30 cellular contexts compared by ENCODE assay signal in genomic region chr12:95185096-95185495, GRCh38.
"Had no signal": no experiment of that assay in that cellular context is flagged by ENCODE, and none has a peak within 500 bp of the region (broad histone marks: within the 10 kb centered on the region; RNA-seq: fewer than 3 reads in every experiment).

No MANE protein-coding gene starts in this region.

- H3K27ac ChIP-seq: colonic mucosa, dorsolateral prefrontal cortex, gastroesophageal sphincter, left lung, lower lobe of right lung, right atrium auricular region, suprapubic skin, tibial artery, upper lobe of right lung had no signal

- H3K9me3 ChIP-seq: colonic mucosa, gastroesophageal sphincter, heart left ventricle, left lung, lower lobe of right lung, mucosa of descending colon, right atrium auricular region, suprapubic skin, tibial artery, upper lobe of right lung had no signal

- DNase-seq: activated CD4-positive, alpha-beta T cell treated with anti-CD3 and anti-CD28 coated beads for 36 hours; activated CD4-positive, CD25-positive, alpha-beta regulatory T cell; activated CD8-positive, alpha-beta memory T cell treated with anti-CD3 and anti-CD28 coated beads, Interleukin-2, amount 10 ng/mL, durations not matched to agents 7 days and 5 days; activated CD8-positive, alpha-beta T cell treated with anti-CD3 and anti-CD28 coated beads, Interleukin-2, amount 10 ng/mL, durations not matched to agents 7 days and 5 days; activated naive CD4-positive, alpha-beta T cell; activated T-cell treated with anti-CD3 and anti-CD28 coated beads, Interleukin-2, amount 50 U/mL, for 48 hours; anterior cingulate cortex; colonic mucosa; dorsolateral prefrontal cortex; effector memory CD4-positive, alpha-beta T cell; erythroblast; heart left ventricle; hypothalamus; left lung; lower lobe of right lung; mesendoderm; mucosa of descending colon; stimulated activated CD4-positive, alpha-beta T cell treated with anti-CD3 and anti-CD28 coated beads, Interleukin-1b, Interleukin-23, amount 100 ng/mL, for 48 hours; stimulated activated CD4-positive, alpha-beta T cell treated with anti-CD3 and anti-CD28 coated beads, Interleukin-4, amount 100 ng/mL, for 4 hours; stimulated activated CD8-positive, alpha-beta memory T cell treated with anti-CD3 and anti-CD28 coated beads, Interleukin-4, amount 100 ng/mL, for 48 hours; tibial artery; upper lobe of right lung had no signal

- H3K4me2 ChIP-seq: smooth muscle cell had no signal

- H3K36me3 ChIP-seq: colonic mucosa, heart left ventricle, left lung, lower lobe of right lung, right atrium auricular region, suprapubic skin, tibial artery, upper lobe of right lung had no signal

- H3K36me3 Mint-ChIP-seq: activated CD8-positive, alpha-beta memory T cell treated with anti-CD3 and anti-CD28 coated beads, Interleukin-2, amount 10 ng/mL, durations not matched to agents 7 days and 5 days; activated naive CD4-positive, alpha-beta T cell treated with anti-CD3 and anti-CD28 coated beads, Interleukin-2, amount 50 U/mL, for 72 hours; natural killer cell treated with Interleukin-12 subunit alpha and Interleukin-12 subunit beta and Interleukin-15 and Interleukin-18, amount 100 ng/mL, for 72 hours; stimulated activated memory B cell treated with anti-CD40 and anti-IgM and Interleukin-4, amounts not matched to agents 10 μg/mL and 1 μg/mL and 100 μg/mL, for 72 hours had no signal

- H3K4me3 ChIP-seq: colonic mucosa, dorsolateral prefrontal cortex, gastroesophageal sphincter, heart left ventricle, left lung, lower lobe of right lung, mucosa of descending colon, right atrium auricular region, smooth muscle cell, suprapubic skin, tibial artery, upper lobe of right lung had no signal

- H3K4me1 ChIP-seq: colonic mucosa, gastroesophageal sphincter, left lung, lower lobe of right lung, right atrium auricular region, suprapubic skin, tibial artery, upper lobe of right lung had no signal

- H3K27me3 ChIP-seq: colonic mucosa, dorsolateral prefrontal cortex, gastroesophageal sphincter, heart left ventricle, left lung, right atrium auricular region, suprapubic skin, tibial artery, upper lobe of right lung had no signal

- H3K9me3 Mint-ChIP-seq: activated naive CD4-positive, alpha-beta T cell treated with anti-CD3 and anti-CD28 coated beads, Interleukin-2, amount 50 U/mL, for 72 hours; natural killer cell treated with Interleukin-12 subunit alpha and Interleukin-12 subunit beta and Interleukin-15 and Interleukin-18, amount 100 ng/mL, for 72 hours; stimulated activated memory B cell treated with anti-CD40 and anti-IgM and Interleukin-4, amounts not matched to agents 10 μg/mL and 1 μg/mL and 100 μg/mL, for 72 hours; T-helper 2 cell treated with Interferon-gamma antibody and Interleukin-4, amounts not matched to agents 5 μg/mL and 100 μg/mL, for 36 hours had no signal

- H3K4me1 Mint-ChIP-seq: activated CD8-positive, alpha-beta memory T cell treated with anti-CD3 and anti-CD28 coated beads, Interleukin-2, amount 10 ng/mL, durations not matched to agents 7 days and 5 days had no signal

- H3K4me3 Mint-ChIP-seq: activated CD4-positive, alpha-beta T cell treated with anti-CD3 and anti-CD28 coated beads for 36 hours; activated CD8-positive, alpha-beta memory T cell treated with anti-CD3 and anti-CD28 coated beads, Interleukin-2, amount 10 ng/mL, durations not matched to agents 7 days and 5 days; activated CD8-positive, alpha-beta T cell treated with anti-CD3 and anti-CD28 coated beads, Interleukin-2, amount 10 ng/mL, durations not matched to agents 7 days and 5 days; natural killer cell treated with Interleukin-12 subunit alpha and Interleukin-12 subunit beta and Interleukin-15 and Interleukin-18, amount 100 ng/mL, for 72 hours; stimulated activated memory B cell treated with anti-CD40 and anti-IgM and Interleukin-4, amounts not matched to agents 10 μg/mL and 1 μg/mL and 100 μg/mL, for 72 hours; T-helper 2 cell treated with Interferon-gamma antibody and Interleukin-4, amounts not matched to agents 5 μg/mL and 100 μg/mL, for 36 hours had no signal

- H3K27me3 Mint-ChIP-seq: activated CD4-positive, alpha-beta T cell treated with anti-CD3 and anti-CD28 coated beads for 36 hours; natural killer cell treated with Interleukin-12 subunit alpha and Interleukin-12 subunit beta and Interleukin-15 and Interleukin-18, amount 100 ng/mL, for 72 hours; stimulated activated memory B cell treated with anti-CD40 and anti-IgM and Interleukin-4, amounts not matched to agents 10 μg/mL and 1 μg/mL and 100 μg/mL, for 72 hours had no signal

- H3K27ac Mint-ChIP-seq: activated CD4-positive, alpha-beta T cell treated with anti-CD3 and anti-CD28 coated beads for 36 hours; activated CD8-positive, alpha-beta memory T cell treated with anti-CD3 and anti-CD28 coated beads, Interleukin-2, amount 10 ng/mL, durations not matched to agents 7 days and 5 days; activated CD8-positive, alpha-beta T cell treated with anti-CD3 and anti-CD28 coated beads, Interleukin-2, amount 10 ng/mL, durations not matched to agents 7 days and 5 days; activated naive CD4-positive, alpha-beta T cell treated with anti-CD3 and anti-CD28 coated beads, Interleukin-2, amount 50 U/mL, for 72 hours; natural killer cell treated with Interleukin-12 subunit alpha and Interleukin-12 subunit beta and Interleukin-15 and Interleukin-18, amount 100 ng/mL, for 72 hours; stimulated activated memory B cell treated with anti-CD40 and anti-IgM and Interleukin-4, amounts not matched to agents 10 μg/mL and 1 μg/mL and 100 μg/mL, for 72 hours; T-helper 2 cell treated with Interferon-gamma antibody and Interleukin-4, amounts not matched to agents 5 μg/mL and 100 μg/mL, for 36 hours had no signal

- ATAC-seq: activated CD4-positive, alpha-beta T cell treated with anti-CD3 and anti-CD28 coated beads for 36 hours; activated CD8-positive, alpha-beta memory T cell treated with anti-CD3 and anti-CD28 coated beads, Interleukin-2, amount 10 ng/mL, durations not matched to agents 7 days and 5 days; activated CD8-positive, alpha-beta T cell treated with anti-CD3 and anti-CD28 coated beads, Interleukin-2, amount 10 ng/mL, durations not matched to agents 7 days and 5 days; activated naive CD4-positive, alpha-beta T cell treated with anti-CD3 and anti-CD28 coated beads, Interleukin-2, amount 50 U/mL, for 72 hours; gastroesophageal sphincter; heart left ventricle; left lung; lower lobe of right lung; mucosa of descending colon; natural killer cell treated with Interleukin-12 subunit alpha and Interleukin-12 subunit beta and Interleukin-15 and Interleukin-18, amount 100 ng/mL, for 72 hours; stimulated activated memory B cell treated with anti-CD40 and anti-IgM and Interleukin-4, amounts not matched to agents 10 μg/mL and 1 μg/mL and 100 μg/mL, for 72 hours; upper lobe of right lung had no signal
